12 cellular contexts compared by ENCODE assay signal in genomic region chr4:2923141-2923551, GRCh38. TPM values are rescaled to one million over a fixed set of nuclear protein-coding genes. Genes with fewer than 3 reads are reported as not detected.
DNase-seq lines count a peak whose midpoint lies in the region; ATAC-seq and TF ChIP-seq lines count a peak whose summit lies in the region.
"Had no signal": no experiment of that assay in that cellular context is flagged by ENCODE, and none has a peak within 500 bp of the region (broad histone marks: within the 10 kb centered on the region; RNA-seq: fewer than 3 reads in every experiment).

No MANE protein-coding gene starts in this region.

- peak overlapping the region in 1 of 3 donors; percentile 63 for H3K4me3 Mint-ChIP-seq in T-cell

- no peaks in the 10 kb centered on the region for H3K9me3 ChIP-seq in neutrophil
- H3K9me3 ChIP-seq in tibial nerve, result peaks cover 0 to 6% (median 0%) of the 10 kb centered on the region in 4 donors

- H3K4me1 ChIP-seq in neutrophil (ENCODE audit: control insufficient read depth in 1 of 2, insufficient read depth in 1 of 2, low read depth in 1 of 2, low read length in 1 of 2) (peaks cover 8 to 12% of the 10 kb centered on the region in 2 experiments), tibial nerve (peaks cover 0 to 22% (median 0%) of the 10 kb centered on the region in 4 donors)
- H3K4me1 ChIP-seq: parathyroid adenoma had no signal

- CTCF ChIA-PET in T-cell (lab: Charles Lee), result no interaction called here

- peaks cover 0 to 4% (median 0%) of the 10 kb centered on the region in 3 donors for H3K9me3 Mint-ChIP-seq in T-cell

- 82% methylated on average over 10 of the region's 10 CpGs for WGBS in tibial nerve, 2 donors

- TF ChIP-seq EP300 in tibial nerve (IDR thresholded peaks at IDR 0.05), result no peak

- POLR2A ChIA-PET in T-cell (lab: Charles Lee), result no interaction called here

- H3K27ac Mint-ChIP-seq in T-cell, result peak overlapping the region; percentile 92 to 95

- peak; percentile 31 to 62 (median 52) for ATAC-seq in T-cell (replicated peaks in 1 of 4)
- ATAC-seq in GM21717 (IDR thresholded peaks at IDR 0.05; ENCODE audit: unreplicated experiment), result no peak
- ATAC-seq in GM18519 (IDR thresholded peaks at IDR 0.05; ENCODE audit: low FRiP score, unreplicated experiment), result no peak

- H3K4me1 Mint-ChIP-seq in T-cell, result peaks cover 52 to 55% (median 53%) of the 10 kb centered on the region in 3 donors

- H3K27ac ChIP-seq in neutrophil, result peak overlapping the region; percentile 29
- H3K27ac ChIP-seq in tibial nerve, result peak overlapping the region in 1 of 4 donors; percentile 26
- H3K27ac ChIP-seq: parathyroid adenoma had no signal

- no peak for TF ChIP-seq POLR2A in tibial nerve (IDR thresholded peaks at IDR 0.05)

- peaks cover 64% of the 10 kb centered on the region for H3K36me3 Mint-ChIP-seq in T-cell

- H3K27me3 Mint-ChIP-seq in T-cell, result no peaks in the 10 kb centered on the region

- H3K36me3 ChIP-seq in neutrophil, result peaks cover 67% of the 10 kb centered on the region
- H3K36me3 ChIP-seq in tibial nerve, result peaks cover 0 to 96% (median 5%) of the 10 kb centered on the region in 3 donors

- H3K4me3 ChIP-seq in epithelial cell of esophagus (ENCODE audit: low read length), result no peak overlapping the region
- H3K4me3 ChIP-seq in neutrophil (ENCODE audit: low read depth in 1 of 2, low read length in 1 of 2), result no peak overlapping the region
- no peak overlapping the region for H3K4me3 ChIP-seq in tibial nerve

- H3K27me3 ChIP-seq in neutrophil, result no peaks in the 10 kb centered on the region
- H3K27me3 ChIP-seq in tibial nerve, result no peaks in the 10 kb centered on the region

- TF ChIP-seq CTCF in epithelial cell of esophagus (IDR thresholded peaks at IDR 0.05; ENCODE audit: insufficient read depth, low read depth, low read length, missing control alignments) (no peak), neutrophil (IDR thresholded peaks at IDR 0.05) (no peak), tibial nerve (IDR thresholded peaks at IDR 0.05) (no peak)

- DNase-seq in EL (peak; percentile 34), T-cell (peak in 2 of 34 experiments; percentile 28 to 33), epithelial cell of esophagus (ENCODE audit: low read depth) (peak; percentile 82), CD1c-positive myeloid dendritic cell (ENCODE audit: extremely low spot score) (no peak), tibial nerve (ENCODE audit: low spot score in 2 of 2) (no peak)
- DNase-seq: GDM1, hippocampal formation, Kasumi-1 had no signal

RNA-seq across cellular contexts. Expression of gene NOP14, which starts 40.1 kb away (rescaled TPM):
- total RNA-seq in T-cell (10 to 100 TPM; 30.6 to 48.1 (median 46.3) TPM), tibial nerve (10 to 100 TPM; 18.2 to 39.6 (median 26.8) TPM)

RNA-seq across cellular contexts. Expression of gene GRK4, which starts 40.2 kb away (rescaled TPM):
- total RNA-seq in T-cell (1 to 10 TPM; 1.8 to 4.8 (median 2.5) TPM), tibial nerve (10 to 100 TPM in 1 of 4 donors, 1 to 10 TPM in 3; 6.1 to 15.1 (median 9.3) TPM)

Comparison
In these comparisons a context has a peak if more than half of its experiments do, and no peak if none do; other contexts are left out.
1. DNase-seq: peak in EL (single experiment) and epithelial cell of esophagus (single experiment); none in CD1c-positive myeloid dendritic cell (single experiment) and tibial nerve (0 of 2).
2. ATAC-seq: peak in T-cell (4 of 4); none in GM21717 (single experiment) and GM18519 (single experiment).